9 cellular contexts compared by ENCODE assay signal in genomic region chr2:128304715-128305554, GRCh38. TPM values are rescaled to one million over a fixed set of nuclear protein-coding genes. Genes with fewer than 3 reads are reported as not detected.
DNase-seq lines count a peak whose midpoint lies in the region; ATAC-seq, FAIRE-seq and TF ChIP-seq lines count a peak whose summit lies in the region.
"Had no signal": no experiment of that assay in that cellular context is flagged by ENCODE, and none has a peak within 500 bp of the region (broad histone marks: within the 10 kb centered on the region; RNA-seq: fewer than 3 reads in every experiment).

No MANE protein-coding gene starts in this region.

- peaks cover 85% of the 10 kb centered on the region for H3K79me2 ChIP-seq in PC-9 (ENCODE audit: low read depth)

- H3K4me2 ChIP-seq in A549 (peak overlapping the region; percentile 66), PC-9 (peak overlapping the region; percentile 60)

- POLR2A ChIA-PET in A549 (lab: Yijun Ruan, JAX) (no interaction called here), PC-9 (lab: Charles Lee; ENCODE audit: unreplicated experiment) (interaction anchor here (0.6 kb wide), 1 partner anchor 68 kb away, joined by 3 read pairs; no protein-coding TSS in a partner anchor)

- no peaks in the 10 kb centered on the region for H3K36me3 ChIP-seq in HUES48 (ENCODE audit: control insufficient read depth, insufficient read depth, low read length)
- no peaks in the 10 kb centered on the region for H3K36me3 ChIP-seq in PC-9 (ENCODE audit: low read depth)
- H3K36me3 ChIP-seq in ovary = no peaks in the 10 kb centered on the region

- TF ChIP-seq EP300 in A549 (IDR thresholded peaks at IDR 0.05) (no peak), ovary (IDR thresholded peaks at IDR 0.05) (no peak)

- 57% methylated on average over 10 of the region's 11 CpGs for WGBS in A549 (ENCODE audit: missing lambda C conversion rate)
- WGBS in ovary, 3 donors = 19 to 36% (median 29%) methylated on average over 11 of the region's 11 CpGs

- peaks cover 96% of the 10 kb centered on the region for H4K20me1 ChIP-seq in PC-9 (ENCODE audit: insufficient read depth)

- BruUV-seq in PC-9 (replicated peaks; lab: Mats Ljungman, UMichigan) = no TSS peak

- H3K9me2 ChIP-seq in PC-9 (ENCODE audit: insufficient read depth) = no peaks in the 10 kb centered on the region

- ATAC-seq in A549 (peak; percentile 35 to 57), HG03565 (IDR thresholded peaks at IDR 0.05; ENCODE audit: unreplicated experiment) (no peak), HG03045 (IDR thresholded peaks at IDR 0.05; ENCODE audit: unreplicated experiment) (no peak), GM19328 (IDR thresholded peaks at IDR 0.05; ENCODE audit: unreplicated experiment) (no peak)

- H3K9me3 ChIP-seq in A549 (no peaks in the 10 kb centered on the region), HUES48 (ENCODE audit: control insufficient read depth, insufficient read depth, low read length) (no peaks in the 10 kb centered on the region), PC-9 (ENCODE audit: insufficient read depth, low read depth) (no peaks in the 10 kb centered on the region), ovary (no peaks in the 10 kb centered on the region)

- DNase-seq in A549 (ENCODE audit: low read depth in 1 of 2, low spot score in 1 of 2) (peak in 1 of 2 experiments; percentile 81), PC-9 (peak; percentile 95 to 96), fibroblast of pulmonary artery (ENCODE audit: low read depth) (peak; percentile 96), ovary (peak; percentile 89 to 96 (median 95))
- DNase-seq: CD4-positive, CD25-positive, alpha-beta regulatory T cell had no signal

- H3K4me1 ChIP-seq in A549 = peaks cover 41% of the 10 kb centered on the region
- peaks cover 18% of the 10 kb centered on the region for H3K4me1 ChIP-seq in HUES48 (ENCODE audit: control insufficient read depth, insufficient read depth, low read length)
- peaks cover 63% of the 10 kb centered on the region for H3K4me1 ChIP-seq in PC-9 (replicated peaks; ENCODE audit: insufficient read depth)
- H3K4me1 ChIP-seq in ovary (ENCODE audit: insufficient read depth) = peaks cover 68% of the 10 kb centered on the region

- H3K27ac ChIP-seq in A549 (peak overlapping the region; percentile 73 to 83), HUES48 (ENCODE audit: low read depth, low read length) (peak overlapping the region; percentile 71), PC-9 (peak overlapping the region; percentile 56), ovary (peak overlapping the region; percentile 65 to 83)

- TF ChIP-seq RAD21 in A549 (conservative IDR thresholded peaks at IDR 0.05 in 1 of 2, IDR thresholded peaks at IDR 0.05 in 1 of 2) = no peak

- no peak overlapping the region for H3K9ac ChIP-seq in HUES48 (ENCODE audit: low read depth, low read length)

- no peak overlapping the region for H2AFZ ChIP-seq in PC-9

- H3K4me3 ChIP-seq in A549 = no peak overlapping the region
- H3K4me3 ChIP-seq in HUES48 (ENCODE audit: low read depth, low read length) = no peak overlapping the region
- H3K4me3 ChIP-seq in PC-9 = no peak overlapping the region
- no peak overlapping the region for H3K4me3 ChIP-seq in fibroblast of pulmonary artery (replicated peaks; ENCODE audit: low read depth, low read length)
- H3K4me3 ChIP-seq in ovary = no peak overlapping the region

- intact Hi-C loops in PC-9 (cut with micrococcal nuclease; ENCODE audit: unreplicated experiment) = loop anchor here (1.0 to 10.0 kb wide), 5 partner anchors 12 to 780 kb away; partner anchors contain the start of genes IWS1 and SAP130
- intact Hi-C loops in ovary (cut with DNase I) = loop anchor here in 1 of 4 donors (1.0 to 5.0 kb wide), 2 partner anchors 19 to 73 kb away; no protein-coding TSS in a partner anchor

- H3K27me3 ChIP-seq in HUES48 (ENCODE audit: control insufficient read depth, insufficient read depth, low read length) (no peaks in the 10 kb centered on the region), PC-9 (ENCODE audit: insufficient read depth, low read depth) (no peaks in the 10 kb centered on the region), ovary (no peaks in the 10 kb centered on the region)

- FAIRE-seq in A549 (lab: Jason Lieb, UNC) = no peak

- CTCF ChIA-PET in A549 (lab: Yijun Ruan, JAX) (interaction anchor here (1.1 to 2.8 kb wide), 7 partner anchors 22 to 1489 kb away, joined by 3 to 12 read pairs (median 6); no protein-coding TSS in a partner anchor), PC-9 (lab: Charles Lee) (interaction anchor here (0.7 to 1.2 kb wide), 2 partner anchors 16 to 44 kb away, joined by 3 read pairs; no protein-coding TSS in a partner anchor)

- TF ChIP-seq CTCF in A549 (IDR thresholded peaks at IDR 0.05) (no peak), PC-9 (conservative IDR thresholded peaks at IDR 0.05) (no peak; the same call in 1 of the 2 replicates), fibroblast of pulmonary artery (IDR thresholded peaks at IDR 0.05; ENCODE audit: low read length, missing control alignments) (no peak), ovary (IDR thresholded peaks at IDR 0.05) (peak in 1 of 3 donors; percentile 14)

- TF ChIP-seq POLR2A in A549 (IDR thresholded peaks at IDR 0.05; ENCODE audit: low read length) (no peak), ovary (IDR thresholded peaks at IDR 0.05) (no peak)

- peaks cover 24% of the 10 kb centered on the region for H3F3A ChIP-seq in PC-9 (ENCODE audit: insufficient read depth, low read depth)

TF ChIP-seq in A549, 52 proteins besides CTCF, POLR2A, EP300 and RAD21:
- TF ChIP-seq ZSCAN20 (CRISPR knock-in tag; IDR thresholded peaks at IDR 0.05) = no peak
- no peak for TF ChIP-seq CHD4 (IDR thresholded peaks at IDR 0.05; ENCODE audit: borderline replicate concordance)
- TF ChIP-seq CBX2 (IDR thresholded peaks at IDR 0.05; ENCODE audit: borderline replicate concordance, low read depth) = no peak
- no peak for TF ChIP-seq JUNB (IDR thresholded peaks at IDR 0.05)
- TF ChIP-seq HOXB5 (CRISPR knock-in tag; IDR thresholded peaks at IDR 0.05) = no peak
- TF ChIP-seq KDM1A (IDR thresholded peaks at IDR 0.05; ENCODE audit: low read depth) = no peak
- TF ChIP-seq HEYL (CRISPR knock-in tag; IDR thresholded peaks at IDR 0.05) = no peak
- TF ChIP-seq EHF (CRISPR knock-in tag; IDR thresholded peaks at IDR 0.05) = no peak
- TF ChIP-seq PHF8 (IDR thresholded peaks at IDR 0.05; ENCODE audit: borderline replicate concordance, low read depth) = no peak
- no peak for TF ChIP-seq BHLHE40 (IDR thresholded peaks at IDR 0.05; ENCODE audit: low read depth, low read length)
- no peak for TF ChIP-seq RARB (CRISPR knock-in tag; IDR thresholded peaks at IDR 0.05)
- no peak for TF ChIP-seq NR3C1 (IDR thresholded peaks at IDR 0.05)
- TF ChIP-seq ZFP36 (IDR thresholded peaks at IDR 0.05; ENCODE audit: borderline replicate concordance, partially characterized antibody) = no peak
- TF ChIP-seq NPAS2 (CRISPR knock-in tag; IDR thresholded peaks at IDR 0.05; ENCODE audit: borderline replicate concordance) = no peak
- TF ChIP-seq TP53 (CRISPR knock-in tag; IDR thresholded peaks at IDR 0.05) = no peak
- TF ChIP-seq SREBF2 (IDR thresholded peaks at IDR 0.05) = no peak
TF ChIP-seq in A549: peak in this region for 0.

RNA-seq across cellular contexts. Expression of gene HS6ST1, which starts 13.7 kb away (rescaled TPM):
- polyA plus RNA-seq in A549 (2011; rRNA removed) (3.8 and 5.6 TPM in 2 replicates), A549 (2017; fragmentation: RNase III; extraction: RNeasy Plus Mini Kit Qiagen cat#74134 plus additional on column Dnase treatment) (10.5 to 11.9 TPM (median 11.6 TPM) in 3 replicates), ovary (10 to 100 TPM; 12.9 to 45.3 TPM)
- 5.8 and 9.7 TPM in 2 replicates for polyA plus RNA-seq in A549 (2012; cell fraction: cytosol; rRNA removed)
- 10.0 and 11.0 TPM in 2 replicates for polyA plus RNA-seq in A549 (2012; cell fraction: nucleus; rRNA removed)
- 6.0 and 6.7 TPM in 2 replicates for polyA minus RNA-seq in A549 (2011; rRNA and poly(A)+ RNA removed)
- total RNA-seq in PC-9 (2021) (20.2 and 26.2 TPM in 2 replicates), ovary (10 to 100 TPM; 23.7 to 62.5 (median 48.0) TPM)

Comparison
In these comparisons a context has a peak if more than half of its experiments do, and no peak if none do; other contexts are left out.
1. ATAC-seq: peak in A549 (2 of 2); none in HG03565 (single experiment), HG03045 (single experiment) and GM19328 (single experiment).
2. Peak in every context shown above with its lines, with median percentiles within 50 percentile points of each other: H3K27ac ChIP-seq.